Comparison of ENCODE assay signal across 28 cellular contexts in genomic region chr4:55996611-55997010, GRCh38.
"Had no signal": no experiment of that assay in that cellular context is flagged by ENCODE, and none has a peak within 500 bp of the region (broad histone marks: within the 10 kb centered on the region; RNA-seq: fewer than 3 reads in every experiment).

No MANE protein-coding gene starts in this region.

- H3K36me3 ChIP-seq: uterus had no signal

- H3K27ac Mint-ChIP-seq: stimulated activated effector memory CD8-positive, alpha-beta T cell treated with anti-CD3 and anti-CD28 coated beads, Interleukin-12 subunit alpha, Interleukin-12 subunit beta, amount 100 ng/mL, for 72 hours; stimulated activated memory B cell treated with anti-CD40 and anti-IgM and Interleukin-4, amounts not matched to agents 10 μg/mL and 1 μg/mL and 100 μg/mL, for 72 hours; type B pancreatic cell had no signal

- H3K4me3 Mint-ChIP-seq: stimulated activated effector memory CD8-positive, alpha-beta T cell treated with anti-CD3 and anti-CD28 coated beads, Interleukin-12 subunit alpha, Interleukin-12 subunit beta, amount 100 ng/mL, for 72 hours; stimulated activated memory B cell treated with anti-CD40 and anti-IgM and Interleukin-4, amounts not matched to agents 10 μg/mL and 1 μg/mL and 100 μg/mL, for 72 hours; stimulated activated naive B cell treated with anti-CD40 and anti-IgM and Interleukin-4, amounts not matched to agents 10 μg/mL and 1 μg/mL and 100 μg/mL, for 72 hours; stimulated activated naive CD8-positive, alpha-beta T cell treated with anti-CD3 and anti-CD28 coated beads, Interleukin-15, amount 100 ng/mL, for 72 hours; stimulated activated naive CD8-positive, alpha-beta T cell treated with anti-CD3 and anti-CD28 coated beads, Interleukin-15, Interleukin-2, amounts not matched to agents 100 ng/mL and 50 ng/mL, for 24 hours; type B pancreatic cell had no signal

- H3K27me3 ChIP-seq: stomach, suprapubic skin, testis, thyroid gland, tibial artery, tibial nerve, transverse colon, upper lobe of left lung, upper lobe of right lung, uterus, vagina had no signal

- H3K27me3 Mint-ChIP-seq: stimulated activated memory B cell treated with anti-CD40 and anti-IgM and Interleukin-4, amounts not matched to agents 10 μg/mL and 1 μg/mL and 100 μg/mL, for 72 hours; stimulated activated naive B cell treated with anti-CD40 and anti-IgM and Interleukin-4, amounts not matched to agents 10 μg/mL and 1 μg/mL and 100 μg/mL, for 72 hours; stimulated activated naive CD8-positive, alpha-beta T cell treated with anti-CD3 and anti-CD28 coated beads, Interleukin-15, amount 100 ng/mL, for 72 hours; stimulated activated naive CD8-positive, alpha-beta T cell treated with anti-CD3 and anti-CD28 coated beads, Interleukin-15, Interleukin-2, amounts not matched to agents 100 ng/mL and 50 ng/mL, for 24 hours; type B pancreatic cell had no signal

- ATAC-seq: stimulated activated effector memory CD8-positive, alpha-beta T cell treated with anti-CD3 and anti-CD28 coated beads, Interleukin-12 subunit alpha, Interleukin-12 subunit beta, amount 100 ng/mL, for 72 hours; stimulated activated memory B cell treated with anti-CD40 and anti-IgM and Interleukin-4, amounts not matched to agents 10 μg/mL and 1 μg/mL and 100 μg/mL, for 72 hours; stimulated activated naive B cell treated with anti-CD40 and anti-IgM and Interleukin-4, amounts not matched to agents 10 μg/mL and 1 μg/mL and 100 μg/mL, for 72 hours; stimulated activated naive CD8-positive, alpha-beta T cell treated with anti-CD3 and anti-CD28 coated beads, Interleukin-15, amount 100 ng/mL, for 72 hours; stimulated activated naive CD8-positive, alpha-beta T cell treated with anti-CD3 and anti-CD28 coated beads, Interleukin-15, Interleukin-2, amounts not matched to agents 100 U/mL and 50 U/mL, for 24 hours; upper lobe of right lung had no signal

- H3K27ac ChIP-seq: stomach, suprapubic skin, testis, thoracic aorta, thyroid gland, tibial artery, tibial nerve, transverse colon, upper lobe of left lung, upper lobe of right lung, uterus, vagina had no signal

- H3K4me3 ChIP-seq: stomach, suprapubic skin, testis, thoracic aorta, thyroid gland, tibial artery, tibial nerve, transverse colon, upper lobe of left lung, upper lobe of right lung, uterus, vagina had no signal

- DNase-seq: stimulated activated CD4-positive, alpha-beta T cell treated with anti-CD3 and anti-CD28 coated beads, Interleukin-2, amount 100 ng/mL, for 48 hours; stimulated activated CD4-positive, alpha-beta T cell treated with anti-CD3 and anti-CD28 coated beads, Interleukin-4, amount 100 ng/mL, for 1 hour; stimulated activated CD4-positive, alpha-beta T cell treated with anti-CD3 and anti-CD28 coated beads, Interleukin-4, amount 100 ng/mL, for 24 hours; stimulated activated CD4-positive, alpha-beta T cell treated with anti-CD3 and anti-CD28 coated beads, Interleukin-4, amount 100 ng/mL, for 4 hours; stimulated activated CD8-positive, alpha-beta memory T cell treated with anti-CD3 and anti-CD28 coated beads, Interleukin-4, amount 100 ng/mL, for 48 hours; stimulated activated naive B cell treated with anti-CD40 and anti-IgM and Interleukin-4, amounts not matched to agents 10 μg/mL and 1 μg/mL and 100 μg/mL, for 72 hours; stimulated activated naive CD4-positive, alpha-beta T cell; stimulated activated naive CD4-positive, alpha-beta T cell treated with Interleukin-2 at 50 U/mL for 16 hours; stimulated activated naive CD8-positive, alpha-beta T cell treated with anti-CD3 and anti-CD28 coated beads, Interleukin-15, amount 100 ng/mL, for 72 hours; stimulated activated naive CD8-positive, alpha-beta T cell treated with anti-CD3 and anti-CD28 coated beads, Interleukin-15, Interleukin-2, amounts not matched to agents 100 U/mL and 50 U/mL, for 24 hours; stomach; substantia nigra; testis; thyroid gland; tibial artery; transverse colon; trophoblast cell; upper lobe of left lung; upper lobe of right lung; uterus had no signal

- H3K4me1 ChIP-seq: stomach, suprapubic skin, testis, thyroid gland, tibial artery, tibial nerve, transverse colon, upper lobe of left lung, upper lobe of right lung, uterus, vagina had no signal
